23 cellular contexts compared by ENCODE assay signal in genomic region chr10:119397416-119397815, GRCh38.
"Had no signal": no experiment of that assay in that cellular context is flagged by ENCODE, and none has a peak within 500 bp of the region (broad histone marks: within the 10 kb centered on the region; RNA-seq: fewer than 3 reads in every experiment).

No MANE protein-coding gene starts in this region.

- ATAC-seq: activated CD8-positive, alpha-beta T cell treated with anti-CD3 and anti-CD28 coated beads, Interleukin-2, amount 10 ng/mL, durations not matched to agents 7 days and 5 days; foreskin keratinocyte; left lung; natural killer cell treated with Interleukin-12 subunit alpha and Interleukin-12 subunit beta and Interleukin-15 and Interleukin-18, amount 100 ng/mL, for 72 hours; sciatic nerve; stimulated activated naive CD8-positive, alpha-beta T cell treated with anti-CD3 and anti-CD28 coated beads, Interleukin-15, Interleukin-2, amounts not matched to agents 100 U/mL and 50 U/mL, for 24 hours; T-cell had no signal

- H3K4me2 ChIP-seq: smooth muscle cell had no signal

- DNase-seq: activated CD4-positive, alpha-beta T cell treated with anti-CD3 and anti-CD28 coated beads for 4 hours; activated CD4-positive, CD25-positive, alpha-beta regulatory T cell; activated CD8-positive, alpha-beta T cell treated with anti-CD3 and anti-CD28 coated beads, Interleukin-2, amount 10 ng/mL, durations not matched to agents 7 days and 5 days; activated gamma-delta T cell treated with Interleukin-2 at 50 U/mL for 16 hours; brain microvascular endothelial cell; caudate nucleus; effector memory CD4-positive, alpha-beta T cell; foreskin keratinocyte; immature natural killer cell; kidney glomerular epithelial cell; left lung; midbrain; nucleus accumbens; stimulated activated CD4-positive, alpha-beta T cell treated with anti-CD3 and anti-CD28 coated beads, Interleukin-15, amount 100 ng/mL, for 24 hours; stimulated activated naive CD8-positive, alpha-beta T cell treated with anti-CD3 and anti-CD28 coated beads, Interleukin-15, Interleukin-2, amounts not matched to agents 100 U/mL and 50 U/mL, for 24 hours; T-cell; T1000 had no signal

- H3K9me3 ChIP-seq: ascending aorta, left lung had no signal

- H3K36me3 Mint-ChIP-seq: activated naive CD4-positive, alpha-beta T cell treated with anti-CD3 and anti-CD28 coated beads, Interleukin-2, amount 50 U/mL, for 24 hours; natural killer cell treated with Interleukin-12 subunit alpha and Interleukin-12 subunit beta and Interleukin-15 and Interleukin-18, amount 100 ng/mL, for 72 hours had no signal

- H3K27me3 ChIP-seq: ascending aorta, brain microvascular endothelial cell, foreskin keratinocyte, left lung had no signal

- H2AFZ ChIP-seq: parathyroid adenoma had no signal

- H3K27ac ChIP-seq: ascending aorta, brain microvascular endothelial cell, foreskin keratinocyte had no signal

- H3K4me3 Mint-ChIP-seq: activated CD8-positive, alpha-beta T cell treated with anti-CD3 and anti-CD28 coated beads, Interleukin-2, amount 10 ng/mL, durations not matched to agents 7 days and 5 days; activated naive CD4-positive, alpha-beta T cell treated with anti-CD3 and anti-CD28 coated beads, Interleukin-2, amount 50 U/mL, for 24 hours; immature natural killer cell; natural killer cell treated with Interleukin-12 subunit alpha and Interleukin-12 subunit beta and Interleukin-15 and Interleukin-18, amount 100 ng/mL, for 72 hours; T-cell had no signal

- H3K9ac ChIP-seq: parathyroid adenoma had no signal

- H3K9me3 Mint-ChIP-seq: activated naive CD4-positive, alpha-beta T cell treated with anti-CD3 and anti-CD28 coated beads, Interleukin-2, amount 50 U/mL, for 24 hours; immature natural killer cell; natural killer cell treated with Interleukin-12 subunit alpha and Interleukin-12 subunit beta and Interleukin-15 and Interleukin-18, amount 100 ng/mL, for 72 hours; T-cell had no signal

- H3K27me3 Mint-ChIP-seq: activated naive CD4-positive, alpha-beta T cell treated with anti-CD3 and anti-CD28 coated beads, Interleukin-2, amount 50 U/mL, for 24 hours; natural killer cell treated with Interleukin-12 subunit alpha and Interleukin-12 subunit beta and Interleukin-15 and Interleukin-18, amount 100 ng/mL, for 72 hours; T-cell had no signal

- H3K4me3 ChIP-seq: ascending aorta, left lung, smooth muscle cell had no signal

- H3K27ac Mint-ChIP-seq: activated CD8-positive, alpha-beta T cell treated with anti-CD3 and anti-CD28 coated beads, Interleukin-2, amount 10 ng/mL, durations not matched to agents 7 days and 5 days; activated naive CD4-positive, alpha-beta T cell treated with anti-CD3 and anti-CD28 coated beads, Interleukin-2, amount 50 U/mL, for 24 hours; T-cell had no signal
